ENCODE assay signal across 17 cellular contexts in genomic region chr2:121004950-121005349, GRCh38.
DNase-seq lines count a peak whose midpoint lies in the region; ATAC-seq and TF ChIP-seq lines count a peak whose summit lies in the region.
"Had no signal": no experiment of that assay in that cellular context is flagged by ENCODE, and none has a peak within 500 bp of the region (broad histone marks: within the 10 kb centered on the region; RNA-seq: fewer than 3 reads in every experiment).

No MANE protein-coding gene starts in this region.

- H3K9me3 ChIP-seq in lung (ENCODE audit: control insufficient read depth in 2 of 2, insufficient read depth in 1 of 2, low read length in 1 of 2) (peaks cover 0 to 4% of the 10 kb centered on the region in 2 donors), ascending aorta (no peaks in the 10 kb centered on the region)
- H3K9me3 ChIP-seq: BLaER1, Peyer's patch had no signal

- H3K27ac ChIP-seq in RWPE1 (no peak overlapping the region), epithelial cell of prostate (no peak overlapping the region), lung (ENCODE audit: low read depth in 1 of 2, low read length in 1 of 2) (no peak overlapping the region), ascending aorta (no peak overlapping the region)
- H3K27ac ChIP-seq: BLaER1, Peyer's patch had no signal

- H3K27me3 ChIP-seq in lung (ENCODE audit: control insufficient read depth, insufficient read depth) (no peaks in the 10 kb centered on the region), ascending aorta (no peaks in the 10 kb centered on the region)
- H3K27me3 ChIP-seq: BLaER1, Peyer's patch had no signal

- TF ChIP-seq CTCF in RWPE1 (conservative IDR thresholded peaks at IDR 0.05; ENCODE audit: low read depth) (no peak), lung (IDR thresholded peaks at IDR 0.05; ENCODE audit: control extremely low read depth, extremely low read depth) (no peak), ascending aorta (IDR thresholded peaks at IDR 0.05) (no peak)

- H3K4me1 ChIP-seq in lung (ENCODE audit: control insufficient read depth in 2 of 2, insufficient read depth in 2 of 2, low read length in 2 of 2) (no peaks in the 10 kb centered on the region), ascending aorta (no peaks in the 10 kb centered on the region)
- H3K4me1 ChIP-seq: BLaER1, Peyer's patch had no signal

- DNase-seq in NCI-H2171 treated with DMSO at 0.1 percent for 48 hours (lab: John Stamatoyannopoulos, UW) (peak; percentile 16), NCI-H2171 (lab: John Stamatoyannopoulos, UW) (no peak), RWPE1 (ENCODE audit: low spot score) (peak; percentile 19), epithelial cell of prostate (ENCODE audit: low read depth, low spot score) (peak; percentile 6), lung (ENCODE audit: low spot score) (peak; percentile 25), H4 (ENCODE audit: low spot score) (no peak), left colon (no peak), ascending aorta (ENCODE audit: low spot score in 2 of 2) (no peak)
- DNase-seq: 8988T, EL, Karpas-422, NCI-H1417, NCI-H2029 treated with DMSO at 0.1 percent for 48 hours, NCI-H2227 treated with DMSO at 0.1 percent for 48 hours, Peyer's patch, SIG-M5 had no signal

- POLR2A ChIA-PET in RWPE1 (lab: Yijun Ruan, JAX; ENCODE audit: low non-redundant PET), result interaction anchor here (0.6 kb wide), 2 partner anchors 34 to 310 kb away, joined by 4 to 5 read pairs; no protein-coding TSS in a partner anchor

- ATAC-seq in lung (ENCODE audit: insufficient read depth, low FRiP score) (no peak), left colon (no peak)

- 71 to 83% methylated on average over 6 of the region's 6 CpGs for WGBS in lung, 2 donors

- intact Hi-C loops in left colon (cut with DNase I, micrococcal nuclease), result no loop called here
- intact Hi-C loops in ascending aorta (cut with DNase I), result no loop called here

- no peaks in the 10 kb centered on the region for H3K36me3 ChIP-seq in lung (ENCODE audit: control insufficient read depth in 2 of 2, insufficient read depth in 2 of 2, low read length in 2 of 2)
- H3K36me3 ChIP-seq in ascending aorta, result no peaks in the 10 kb centered on the region
- H3K36me3 ChIP-seq: BLaER1, Peyer's patch had no signal

- H3K4me3 ChIP-seq in lung (no peak overlapping the region), ascending aorta (no peak overlapping the region)
- H3K4me3 ChIP-seq: BLaER1, Peyer's patch had no signal

- CTCF ChIA-PET in RWPE1 (lab: Yijun Ruan, JAX), result no interaction called here

Comparison
In these comparisons a context has a peak if more than half of its experiments do, and no peak if none do; other contexts are left out.
1. DNase-seq: peak in NCI-H2171 treated with DMSO at 0.1 percent for 48 hours (single experiment), RWPE1 (single experiment), epithelial cell of prostate (single experiment) and lung (single experiment); none in NCI-H2171 (single experiment), H4 (single experiment), left colon (0 of 2) and ascending aorta (0 of 2).